In genomic region chr6:137155830-137156229, GRCh38 we compare ENCODE assay signal across 2 cellular contexts.
TF ChIP-seq lines count a peak whose summit lies in the region.

No MANE protein-coding gene starts in this region.

TF ChIP-seq in HepG2, 621 proteins besides CTCF, POLR2A, EP300 and RAD21:
- TF ChIP-seq ZKSCAN8 (CRISPR knock-in tag; IDR thresholded peaks at IDR 0.05; ENCODE audit: borderline replicate concordance) (no peak), ZNF329 (CRISPR knock-in tag; IDR thresholded peaks at IDR 0.05; ENCODE audit: low read depth) (no peak), HDAC6 (IDR thresholded peaks at IDR 0.05; ENCODE audit: low read depth, low read length) (no peak), NONO (IDR thresholded peaks at IDR 0.05) (no peak), NONO (CRISPR knock-in tag; conservative IDR thresholded peaks at IDR 0.05) (no peak), SMARCE1 (IDR thresholded peaks at IDR 0.05; ENCODE audit: borderline replicate concordance) (no peak), ZNF18 (CRISPR knock-in tag; IDR thresholded peaks at IDR 0.05; ENCODE audit: insufficient replicate concordance) (no peak), ZNF564 (CRISPR knock-in tag; IDR thresholded peaks at IDR 0.05) (no peak)
- TF ChIP-seq, protein P1, sequence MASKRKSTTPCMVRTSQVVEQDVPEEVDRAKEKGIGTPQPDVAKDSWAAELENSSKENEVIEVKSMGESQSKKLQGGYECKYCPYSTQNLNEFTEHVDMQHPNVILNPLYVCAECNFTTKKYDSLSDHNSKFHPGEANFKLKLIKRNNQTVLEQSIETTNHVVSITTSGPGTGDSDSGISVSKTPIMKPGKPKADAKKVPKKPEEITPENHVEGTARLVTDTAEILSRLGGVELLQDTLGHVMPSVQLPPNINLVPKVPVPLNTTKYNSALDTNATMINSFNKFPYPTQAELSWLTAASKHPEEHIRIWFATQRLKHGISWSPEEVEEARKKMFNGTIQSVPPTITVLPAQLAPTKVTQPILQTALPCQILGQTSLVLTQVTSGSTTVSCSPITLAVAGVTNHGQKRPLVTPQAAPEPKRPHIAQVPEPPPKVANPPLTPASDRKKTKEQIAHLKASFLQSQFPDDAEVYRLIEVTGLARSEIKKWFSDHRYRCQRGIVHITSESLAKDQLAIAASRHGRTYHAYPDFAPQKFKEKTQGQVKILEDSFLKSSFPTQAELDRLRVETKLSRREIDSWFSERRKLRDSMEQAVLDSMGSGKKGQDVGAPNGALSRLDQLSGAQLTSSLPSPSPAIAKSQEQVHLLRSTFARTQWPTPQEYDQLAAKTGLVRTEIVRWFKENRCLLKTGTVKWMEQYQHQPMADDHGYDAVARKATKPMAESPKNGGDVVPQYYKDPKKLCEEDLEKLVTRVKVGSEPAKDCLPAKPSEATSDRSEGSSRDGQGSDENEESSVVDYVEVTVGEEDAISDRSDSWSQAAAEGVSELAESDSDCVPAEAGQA (IDR thresholded peaks at IDR 0.05; ENCODE audit: low read depth): no peak
- TF ChIP-seq, protein P1 (CRISPR knock-in tag; IDR thresholded peaks at IDR 0.05; ENCODE audit: borderline replicate concordance): no peak

TF ChIP-seq in K562, 482 proteins besides CTCF, POLR2A, EP300 and RAD21 (continues in another document):
- peak; percentile 55; the same call in 1 of the 2 replicates for TF ChIP-seq CTBP1 (IDR thresholded peaks at IDR 0.05; ENCODE audit: borderline replicate concordance)
- no peak for TF ChIP-seq ADNP (tag; IDR thresholded peaks at IDR 0.05)
- TF ChIP-seq SP2 (IDR thresholded peaks at IDR 0.05; ENCODE audit: extremely low read depth, low read depth, low read length, poor library complexity, severe bottlenecking): no peak
- TF ChIP-seq ZNF354B (CRISPR knock-in tag; IDR thresholded peaks at IDR 0.05): no peak
- TF ChIP-seq KDM1A (IDR thresholded peaks at IDR 0.05): no peak
- TF ChIP-seq ZNF696 (CRISPR knock-in tag; conservative IDR thresholded peaks at IDR 0.05): no peak
- no peak for TF ChIP-seq EZH2 (IDR thresholded peaks at IDR 0.05; ENCODE audit: borderline replicate concordance, low read depth, low read length)
- no peak for TF ChIP-seq L3MBTL2 (IDR thresholded peaks at IDR 0.05)
- no peak for TF ChIP-seq NR4A1 (CRISPR knock-in tag; IDR thresholded peaks at IDR 0.05)
- TF ChIP-seq NR4A1 (tag; IDR thresholded peaks at IDR 0.05): no peak
- no peak for TF ChIP-seq CHCHD3 (CRISPR knock-in tag; IDR thresholded peaks at IDR 0.05)
- peak; percentile 84; the same call in 1 of the 2 replicates for TF ChIP-seq CEBPB (tag; IDR thresholded peaks at IDR 0.05)
- TF ChIP-seq CBFB (CRISPR knock-in tag; IDR thresholded peaks at IDR 0.05): no peak
- TF ChIP-seq TGIF2 (CRISPR knock-in tag; IDR thresholded peaks at IDR 0.05): no peak
- no peak for TF ChIP-seq U2AF2 (optimal IDR thresholded peaks at IDR 0.05; ENCODE audit: low read depth, low read length)
- TF ChIP-seq PHB (CRISPR knock-in tag; IDR thresholded peaks at IDR 0.05): no peak
- TF ChIP-seq, protein P2, sequence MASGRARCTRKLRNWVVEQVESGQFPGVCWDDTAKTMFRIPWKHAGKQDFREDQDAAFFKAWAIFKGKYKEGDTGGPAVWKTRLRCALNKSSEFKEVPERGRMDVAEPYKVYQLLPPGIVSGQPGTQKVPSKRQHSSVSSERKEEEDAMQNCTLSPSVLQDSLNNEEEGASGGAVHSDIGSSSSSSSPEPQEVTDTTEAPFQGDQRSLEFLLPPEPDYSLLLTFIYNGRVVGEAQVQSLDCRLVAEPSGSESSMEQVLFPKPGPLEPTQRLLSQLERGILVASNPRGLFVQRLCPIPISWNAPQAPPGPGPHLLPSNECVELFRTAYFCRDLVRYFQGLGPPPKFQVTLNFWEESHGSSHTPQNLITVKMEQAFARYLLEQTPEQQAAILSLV (tag; IDR thresholded peaks at IDR 0.05): no peak
- no peak for TF ChIP-seq DLX4 (CRISPR knock-in tag; IDR thresholded peaks at IDR 0.05)
- no peak for TF ChIP-seq PCBP2 (IDR thresholded peaks at IDR 0.05; ENCODE audit: low read depth, low read length, poor library complexity, severe bottlenecking)
- TF ChIP-seq CBX1 (IDR thresholded peaks at IDR 0.05; ENCODE audit: low read depth): no peak
- no peak for TF ChIP-seq AFF1 (IDR thresholded peaks at IDR 0.05; ENCODE audit: low read depth in 1 of 2, partially characterized antibody in 2 of 2)
- TF ChIP-seq SMAD1 (IDR thresholded peaks at IDR 0.05; ENCODE audit: low read depth, low read length, partially characterized antibody): no peak
- TF ChIP-seq ZNF124 (CRISPR knock-in tag; IDR thresholded peaks at IDR 0.05): no peak
- TF ChIP-seq FIP1L1 (IDR thresholded peaks at IDR 0.05; ENCODE audit: low read depth, low read length, poor library complexity, severe bottlenecking): no peak
- no peak for TF ChIP-seq USF1 (CRISPR knock-in tag; IDR thresholded peaks at IDR 0.05)
- no peak for TF ChIP-seq NCOA1 (IDR thresholded peaks at IDR 0.05; ENCODE audit: low read depth)
- TF ChIP-seq NCOA4 (IDR thresholded peaks at IDR 0.05; ENCODE audit: partially characterized antibody): no peak
- no peak for TF ChIP-seq SREBF2 (CRISPR knock-in tag; IDR thresholded peaks at IDR 0.05)
- TF ChIP-seq MCM2 (IDR thresholded peaks at IDR 0.05; ENCODE audit: low read depth): no peak
- TF ChIP-seq, protein P3, sequence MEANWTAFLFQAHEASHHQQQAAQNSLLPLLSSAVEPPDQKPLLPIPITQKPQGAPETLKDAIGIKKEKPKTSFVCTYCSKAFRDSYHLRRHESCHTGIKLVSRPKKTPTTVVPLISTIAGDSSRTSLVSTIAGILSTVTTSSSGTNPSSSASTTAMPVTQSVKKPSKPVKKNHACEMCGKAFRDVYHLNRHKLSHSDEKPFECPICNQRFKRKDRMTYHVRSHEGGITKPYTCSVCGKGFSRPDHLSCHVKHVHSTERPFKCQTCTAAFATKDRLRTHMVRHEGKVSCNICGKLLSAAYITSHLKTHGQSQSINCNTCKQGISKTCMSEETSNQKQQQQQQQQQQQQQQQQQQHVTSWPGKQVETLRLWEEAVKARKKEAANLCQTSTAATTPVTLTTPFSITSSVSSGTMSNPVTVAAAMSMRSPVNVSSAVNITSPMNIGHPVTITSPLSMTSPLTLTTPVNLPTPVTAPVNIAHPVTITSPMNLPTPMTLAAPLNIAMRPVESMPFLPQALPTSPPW (CRISPR knock-in tag; IDR thresholded peaks at IDR 0.05): peak; percentile 45; the same call in 1 of the 2 replicates
- TF ChIP-seq, protein P4, sequence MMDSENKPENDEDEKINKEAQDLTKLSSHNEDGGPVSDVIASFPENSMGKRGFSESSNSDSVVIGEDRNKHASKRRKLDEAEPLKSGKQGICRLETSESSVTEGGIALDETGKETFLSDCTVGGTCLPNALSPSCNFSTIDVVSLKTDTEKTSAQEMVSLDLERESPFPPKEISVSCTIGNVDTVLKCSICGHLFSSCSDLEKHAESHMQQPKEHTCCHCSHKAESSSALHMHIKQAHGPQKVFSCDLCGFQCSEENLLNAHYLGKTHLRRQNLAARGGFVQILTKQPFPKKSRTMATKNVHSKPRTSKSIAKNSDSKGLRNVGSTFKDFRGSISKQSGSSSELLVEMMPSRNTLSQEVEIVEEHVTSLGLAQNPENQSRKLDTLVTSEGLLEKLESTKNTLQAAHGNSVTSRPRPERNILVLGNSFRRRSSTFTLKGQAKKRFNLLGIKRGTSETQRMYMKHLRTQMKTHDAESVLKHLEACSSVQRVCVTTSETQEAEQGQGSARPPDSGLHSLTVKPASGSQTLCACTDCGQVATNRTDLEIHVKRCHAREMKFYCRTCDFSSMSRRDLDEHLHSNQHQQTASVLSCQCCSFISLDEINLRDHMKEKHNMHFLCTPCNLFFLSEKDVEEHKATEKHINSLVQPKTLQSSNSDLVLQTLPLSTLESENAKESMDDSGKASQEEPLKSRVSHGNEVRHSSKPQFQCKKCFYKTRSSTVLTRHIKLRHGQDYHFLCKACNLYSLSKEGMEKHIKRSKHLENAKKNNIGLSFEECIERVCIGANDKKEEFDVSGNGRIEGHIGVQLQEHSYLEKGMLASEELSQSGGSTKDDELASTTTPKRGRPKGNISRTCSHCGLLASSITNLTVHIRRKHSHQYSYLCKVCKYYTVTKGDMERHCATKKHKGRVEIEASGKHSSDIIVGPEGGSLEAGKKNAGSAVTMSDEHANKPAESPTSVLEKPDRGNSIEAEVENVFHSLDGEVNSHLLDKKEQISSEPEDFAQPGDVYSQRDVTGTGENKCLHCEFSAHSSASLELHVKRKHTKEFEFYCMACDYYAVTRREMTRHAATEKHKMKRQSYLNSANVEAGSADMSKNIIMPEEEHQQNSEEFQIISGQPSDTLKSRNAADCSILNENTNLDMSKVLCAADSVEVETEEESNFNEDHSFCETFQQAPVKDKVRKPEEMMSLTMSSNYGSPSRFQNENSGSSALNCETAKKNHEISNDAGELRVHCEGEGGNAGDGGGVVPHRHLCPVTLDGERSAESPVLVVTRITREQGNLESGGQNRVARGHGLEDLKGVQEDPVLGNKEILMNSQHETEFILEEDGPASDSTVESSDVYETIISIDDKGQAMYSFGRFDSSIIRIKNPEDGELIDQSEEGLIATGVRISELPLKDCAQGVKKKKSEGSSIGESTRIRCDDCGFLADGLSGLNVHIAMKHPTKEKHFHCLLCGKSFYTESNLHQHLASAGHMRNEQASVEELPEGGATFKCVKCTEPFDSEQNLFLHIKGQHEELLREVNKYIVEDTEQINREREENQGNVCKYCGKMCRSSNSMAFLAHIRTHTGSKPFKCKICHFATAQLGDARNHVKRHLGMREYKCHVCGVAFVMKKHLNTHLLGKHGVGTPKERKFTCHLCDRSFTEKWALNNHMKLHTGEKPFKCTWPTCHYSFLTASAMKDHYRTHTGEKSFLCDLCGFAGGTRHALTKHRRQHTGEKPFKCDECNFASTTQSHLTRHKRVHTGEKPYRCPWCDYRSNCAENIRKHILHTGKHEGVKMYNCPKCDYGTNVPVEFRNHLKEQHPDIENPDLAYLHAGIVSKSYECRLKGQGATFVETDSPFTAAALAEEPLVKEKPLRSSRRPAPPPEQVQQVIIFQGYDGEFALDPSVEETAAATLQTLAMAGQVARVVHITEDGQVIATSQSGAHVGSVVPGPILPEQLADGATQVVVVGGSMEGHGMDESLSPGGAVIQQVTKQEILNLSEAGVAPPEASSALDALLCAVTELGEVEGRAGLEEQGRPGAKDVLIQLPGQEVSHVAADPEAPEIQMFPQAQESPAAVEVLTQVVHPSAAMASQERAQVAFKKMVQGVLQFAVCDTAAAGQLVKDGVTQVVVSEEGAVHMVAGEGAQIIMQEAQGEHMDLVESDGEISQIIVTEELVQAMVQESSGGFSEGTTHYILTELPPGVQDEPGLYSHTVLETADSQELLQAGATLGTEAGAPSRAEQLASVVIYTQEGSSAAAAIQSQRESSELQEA (IDR thresholded peaks at IDR 0.05; ENCODE audit: low read depth): no peak
- TF ChIP-seq COPS2 (conservative IDR thresholded peaks at IDR 0.05): no peak
- TF ChIP-seq RBFOX2 (IDR thresholded peaks at IDR 0.05; ENCODE audit: low read depth, low read length): no peak
